Comparison of ENCODE assay signal across 1 cellular context in the genomic region with DNA sequence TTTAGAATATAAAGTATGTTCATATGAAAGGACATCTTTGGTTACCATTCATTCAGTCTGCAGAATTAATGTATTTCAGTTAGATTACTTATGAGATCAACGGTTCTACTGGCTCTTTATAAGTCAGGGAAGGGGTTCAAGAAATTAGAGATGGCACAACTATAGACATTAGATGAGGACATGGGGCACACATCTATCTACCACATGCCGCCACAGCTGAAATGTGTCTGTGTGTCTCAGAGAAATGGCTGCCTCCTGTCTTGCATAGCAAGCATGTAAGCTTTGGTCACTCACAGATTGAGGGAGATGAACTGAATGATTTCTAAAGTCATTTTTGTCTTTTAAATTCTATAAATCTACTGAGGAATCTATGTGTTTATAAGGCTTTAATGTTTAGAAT.
TF ChIP-seq lines count a peak whose summit lies in the region.

No MANE protein-coding gene starts in this region.

TF ChIP-seq in HCT116, 20 proteins besides CTCF, POLR2A, EP300 and RAD21 (continued from another document):
- TF ChIP-seq, protein P1, sequence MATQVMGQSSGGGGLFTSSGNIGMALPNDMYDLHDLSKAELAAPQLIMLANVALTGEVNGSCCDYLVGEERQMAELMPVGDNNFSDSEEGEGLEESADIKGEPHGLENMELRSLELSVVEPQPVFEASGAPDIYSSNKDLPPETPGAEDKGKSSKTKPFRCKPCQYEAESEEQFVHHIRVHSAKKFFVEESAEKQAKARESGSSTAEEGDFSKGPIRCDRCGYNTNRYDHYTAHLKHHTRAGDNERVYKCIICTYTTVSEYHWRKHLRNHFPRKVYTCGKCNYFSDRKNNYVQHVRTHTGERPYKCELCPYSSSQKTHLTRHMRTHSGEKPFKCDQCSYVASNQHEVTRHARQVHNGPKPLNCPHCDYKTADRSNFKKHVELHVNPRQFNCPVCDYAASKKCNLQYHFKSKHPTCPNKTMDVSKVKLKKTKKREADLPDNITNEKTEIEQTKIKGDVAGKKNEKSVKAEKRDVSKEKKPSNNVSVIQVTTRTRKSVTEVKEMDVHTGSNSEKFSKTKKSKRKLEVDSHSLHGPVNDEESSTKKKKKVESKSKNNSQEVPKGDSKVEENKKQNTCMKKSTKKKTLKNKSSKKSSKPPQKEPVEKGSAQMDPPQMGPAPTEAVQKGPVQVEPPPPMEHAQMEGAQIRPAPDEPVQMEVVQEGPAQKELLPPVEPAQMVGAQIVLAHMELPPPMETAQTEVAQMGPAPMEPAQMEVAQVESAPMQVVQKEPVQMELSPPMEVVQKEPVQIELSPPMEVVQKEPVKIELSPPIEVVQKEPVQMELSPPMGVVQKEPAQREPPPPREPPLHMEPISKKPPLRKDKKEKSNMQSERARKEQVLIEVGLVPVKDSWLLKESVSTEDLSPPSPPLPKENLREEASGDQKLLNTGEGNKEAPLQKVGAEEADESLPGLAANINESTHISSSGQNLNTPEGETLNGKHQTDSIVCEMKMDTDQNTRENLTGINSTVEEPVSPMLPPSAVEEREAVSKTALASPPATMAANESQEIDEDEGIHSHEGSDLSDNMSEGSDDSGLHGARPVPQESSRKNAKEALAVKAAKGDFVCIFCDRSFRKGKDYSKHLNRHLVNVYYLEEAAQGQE (IDR thresholded peaks at IDR 0.05; ENCODE audit: low read depth) = no peak
- TF ChIP-seq, protein P2, sequence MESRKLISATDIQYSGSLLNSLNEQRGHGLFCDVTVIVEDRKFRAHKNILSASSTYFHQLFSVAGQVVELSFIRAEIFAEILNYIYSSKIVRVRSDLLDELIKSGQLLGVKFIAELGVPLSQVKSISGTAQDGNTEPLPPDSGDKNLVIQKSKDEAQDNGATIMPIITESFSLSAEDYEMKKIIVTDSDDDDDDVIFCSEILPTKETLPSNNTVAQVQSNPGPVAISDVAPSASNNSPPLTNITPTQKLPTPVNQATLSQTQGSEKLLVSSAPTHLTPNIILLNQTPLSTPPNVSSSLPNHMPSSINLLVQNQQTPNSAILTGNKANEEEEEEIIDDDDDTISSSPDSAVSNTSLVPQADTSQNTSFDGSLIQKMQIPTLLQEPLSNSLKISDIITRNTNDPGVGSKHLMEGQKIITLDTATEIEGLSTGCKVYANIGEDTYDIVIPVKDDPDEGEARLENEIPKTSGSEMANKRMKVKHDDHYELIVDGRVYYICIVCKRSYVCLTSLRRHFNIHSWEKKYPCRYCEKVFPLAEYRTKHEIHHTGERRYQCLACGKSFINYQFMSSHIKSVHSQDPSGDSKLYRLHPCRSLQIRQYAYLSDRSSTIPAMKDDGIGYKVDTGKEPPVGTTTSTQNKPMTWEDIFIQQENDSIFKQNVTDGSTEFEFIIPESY (IDR thresholded peaks at IDR 0.05; ENCODE audit: extremely low read depth, insufficient replicate concordance, low read length) = no peak
- TF ChIP-seq, protein P3, sequence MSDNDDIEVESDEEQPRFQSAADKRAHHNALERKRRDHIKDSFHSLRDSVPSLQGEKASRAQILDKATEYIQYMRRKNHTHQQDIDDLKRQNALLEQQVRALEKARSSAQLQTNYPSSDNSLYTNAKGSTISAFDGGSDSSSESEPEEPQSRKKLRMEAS (IDR thresholded peaks at IDR 0.05) = no peak
